7 cellular contexts compared by ENCODE assay signal in the genomic region with DNA sequence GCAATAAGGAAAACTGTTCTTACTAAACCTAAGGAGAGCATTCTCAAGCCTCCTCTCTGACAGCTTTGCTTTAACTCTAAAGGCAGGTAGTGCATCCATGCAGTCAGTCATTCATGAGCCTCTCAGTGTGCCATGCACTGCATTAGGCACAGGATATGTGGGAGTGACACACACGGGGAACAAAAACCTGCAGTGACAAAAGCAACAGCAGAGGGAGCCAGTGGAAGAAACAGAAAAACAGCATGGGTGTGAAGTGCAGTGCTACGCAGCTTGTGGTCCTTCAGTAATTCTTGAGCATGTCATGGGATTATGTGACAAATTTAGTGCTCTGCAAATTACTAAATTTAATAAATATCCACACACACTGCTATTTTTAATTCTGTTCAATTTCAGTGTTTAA.
DNase-seq lines count a peak whose midpoint lies in the region; ATAC-seq and TF ChIP-seq lines count a peak whose summit lies in the region.

No MANE protein-coding gene starts in this region.

- no peaks in the 10 kb centered on the region for H3K79me1 ChIP-seq in H9 (ENCODE audit: insufficient read depth, low read depth, low read length, poor library complexity, severe bottlenecking)

- H3K36me3 ChIP-seq in adipocyte (ENCODE audit: control insufficient read depth, insufficient read depth, low read length, severe bottlenecking): peaks cover 6% of the 10 kb centered on the region

- H2BK12ac ChIP-seq in H9 (ENCODE audit: insufficient read length, low read depth, low read length): no peak overlapping the region

- H2BK20ac ChIP-seq in H9 (ENCODE audit: low read depth, low read length, poor library complexity, severe bottlenecking): no peak overlapping the region

- 0 out of 7 replicates have a peak overlapping the region, but pooled peaks of 2 of the 3 experiments have one; percentile 29 to 30 for H3K27ac Mint-ChIP-seq in H9
- no peak overlapping the region for H3K27ac Mint-ChIP-seq in stimulated activated effector memory CD8-positive, alpha-beta T cell treated with anti-CD3 and anti-CD28 coated beads, Interleukin-12 subunit alpha, Interleukin-12 subunit beta, amount 100 ng/mL, for 72 hours

- no peak overlapping the region for H2BK15ac ChIP-seq in H9 (ENCODE audit: low read depth, low read length)

- no peak overlapping the region for H2AFZ ChIP-seq in H9 (ENCODE audit: low read length)

- H4K5ac ChIP-seq in H9 (ENCODE audit: insufficient read length, low read depth, low read length): no peak overlapping the region

- H3K27me3 ChIP-seq in H9 (ENCODE audit: insufficient read depth, low read length) (no peaks in the 10 kb centered on the region), adipocyte (replicated peaks; ENCODE audit: control insufficient read depth, insufficient read depth, low read length) (no peaks in the 10 kb centered on the region)

- no peak overlapping the region for H2BK5ac ChIP-seq in H9 (ENCODE audit: insufficient read length, low read length)

- no peak overlapping the region for H3K4me3 ChIP-seq in adipocyte (ENCODE audit: low read length)

- peak; percentile 14 for DNase-seq in DMS79 (lab: John Stamatoyannopoulos, UW)
- DNase-seq in H9: peak; percentile 69
- DNase-seq in NCI-H460 (ENCODE audit: extremely low read depth, low read depth): peak; percentile 29
- DNase-seq in adipocyte (ENCODE audit: low read depth): peak; percentile 47
- peak in 28 of 51 donors; percentile 3 to 71 (median 24) for DNase-seq in hypothalamus (lab: John Stamatoyannopoulos, UW)
- no peak for DNase-seq in stimulated activated effector memory CD8-positive, alpha-beta T cell treated with anti-CD3 and anti-CD28 coated beads, Interleukin-12 subunit alpha, Interleukin-12 subunit beta, amount 100 ng/mL, for 72 hours (ENCODE audit: low spot score in 2 of 2)
- DNase-seq in dedifferentiated amniotic fluid mesenchymal stem cell (ENCODE audit: extremely low spot score): no peak

- no peak overlapping the region for H3K4ac ChIP-seq in H9 (ENCODE audit: low read depth, low read length)

- H2BK120ac ChIP-seq in H9 (ENCODE audit: low read depth, low read length, poor library complexity, severe bottlenecking): no peak overlapping the region

- H3K4me3 Mint-ChIP-seq in H9: no peak overlapping the region
- H3K4me3 Mint-ChIP-seq in stimulated activated effector memory CD8-positive, alpha-beta T cell treated with anti-CD3 and anti-CD28 coated beads, Interleukin-12 subunit alpha, Interleukin-12 subunit beta, amount 100 ng/mL, for 72 hours: no peak overlapping the region

- peaks cover 3% of the 10 kb centered on the region in 2 experiments; a peak in 2 of 4 replicates for H3K4me1 Mint-ChIP-seq in H9
- H3K4me1 Mint-ChIP-seq in stimulated activated effector memory CD8-positive, alpha-beta T cell treated with anti-CD3 and anti-CD28 coated beads, Interleukin-12 subunit alpha, Interleukin-12 subunit beta, amount 100 ng/mL, for 72 hours: no peaks in the 10 kb centered on the region

- H4K8ac ChIP-seq in H9 (replicated peaks; ENCODE audit: insufficient read length, low read depth, low read length): no peak overlapping the region

- no peak overlapping the region for H3K14ac ChIP-seq in H9 (ENCODE audit: insufficient read depth, low read length)

- H3K56ac ChIP-seq in H9 (ENCODE audit: insufficient read length, low read depth, low read length): no peak overlapping the region

- H3K9ac ChIP-seq in H9 (ENCODE audit: extremely low read depth, insufficient read length, low read length) (no peak overlapping the region), adipocyte (ENCODE audit: low read length) (no peak overlapping the region)

- H3T11ph ChIP-seq in H9 (ENCODE audit: low read length): no peak overlapping the region

- H3K4me2 ChIP-seq in H9 (ENCODE audit: insufficient read depth, insufficient read length, low read length): no peak overlapping the region

- H3K9me3 Mint-ChIP-seq in H9: no peaks in the 10 kb centered on the region
- no peaks in the 10 kb centered on the region for H3K9me3 Mint-ChIP-seq in stimulated activated effector memory CD8-positive, alpha-beta T cell treated with anti-CD3 and anti-CD28 coated beads, Interleukin-12 subunit alpha, Interleukin-12 subunit beta, amount 100 ng/mL, for 72 hours

- no peak overlapping the region for H3K27ac ChIP-seq in H9 (ENCODE audit: insufficient read length, low read depth, low read length)

- no peak overlapping the region for H4K91ac ChIP-seq in H9 (ENCODE audit: insufficient read length, low read depth, low read length)

- H2AK5ac ChIP-seq in H9 (ENCODE audit: insufficient read length, low read length): no peak overlapping the region

- H3K9me3 ChIP-seq in H9 (ENCODE audit: control insufficient read depth, low read depth, low read length) (no peaks in the 10 kb centered on the region), adipocyte (ENCODE audit: control insufficient read depth, low read length) (no peaks in the 10 kb centered on the region)

- H3K36me3 Mint-ChIP-seq in H9 (ENCODE audit: insufficient read depth in 1 of 3, low read depth in 3 of 3): peaks cover 0 to 12% (median 4%) of the 10 kb centered on the region in 3 experiments; a peak in 5 of 7 replicates
- H3K36me3 Mint-ChIP-seq in stimulated activated effector memory CD8-positive, alpha-beta T cell treated with anti-CD3 and anti-CD28 coated beads, Interleukin-12 subunit alpha, Interleukin-12 subunit beta, amount 100 ng/mL, for 72 hours: peaks cover 35% of the 10 kb centered on the region

- no peaks in the 10 kb centered on the region for H3K79me2 ChIP-seq in H9 (ENCODE audit: insufficient read depth, low read length)

- peak; percentile 67 for TF ChIP-seq CTCF in H9 (conservative IDR thresholded peaks at IDR 0.05)

- no peaks in the 10 kb centered on the region for H3K27me3 Mint-ChIP-seq in H9 (ENCODE audit: low read depth)

- no peak overlapping the region for H3K23ac ChIP-seq in H9 (ENCODE audit: insufficient read length, low read depth, low read length)

- no peaks in the 10 kb centered on the region for H4K20me1 ChIP-seq in H9 (ENCODE audit: control insufficient read depth, insufficient read depth, insufficient read length)

- H3K23me2 ChIP-seq in H9 (ENCODE audit: insufficient read length, low read depth, low read length, poor library complexity, severe bottlenecking): no peaks in the 10 kb centered on the region

- H3K18ac ChIP-seq in H9 (ENCODE audit: insufficient read length, low read depth, low read length): no peak overlapping the region

- WGBS in H9 (ENCODE audit: extremely low coverage, insufficient read length, low lambda C conversion rate): no CpG with 5 or more reads among the region's 2 CpGs

- peak; percentile 73 for ATAC-seq in stimulated activated effector memory CD8-positive, alpha-beta T cell treated with anti-CD3 and anti-CD28 coated beads, Interleukin-12 subunit alpha, Interleukin-12 subunit beta, amount 100 ng/mL, for 72 hours

- H3K4me1 ChIP-seq in H9 (ENCODE audit: insufficient read depth, low read length) (no peaks in the 10 kb centered on the region), adipocyte (ENCODE audit: control insufficient read depth, insufficient read depth, low read length) (no peaks in the 10 kb centered on the region)

Comparison
In these comparisons a context has a peak if more than half of its experiments do, and no peak if none do; other contexts are left out.
1. DNase-seq: peak in DMS79 (single experiment), H9 (single experiment), NCI-H460 (single experiment), adipocyte (single experiment) and hypothalamus (28 of 51); none in stimulated activated effector memory CD8-positive, alpha-beta T cell treated with anti-CD3 and anti-CD28 coated beads, Interleukin-12 subunit alpha, Interleukin-12 subunit beta, amount 100 ng/mL, for 72 hours (0 of 2) and dedifferentiated amniotic fluid mesenchymal stem cell (single experiment).